10 cellular contexts compared by ENCODE assay signal in genomic region chr1:23908453-23909341, GRCh38. TPM values are rescaled to one million over a fixed set of nuclear protein-coding genes. Genes with fewer than 3 reads are reported as not detected.
DNase-seq lines count a peak whose midpoint lies in the region; ATAC-seq and TF ChIP-seq lines count a peak whose summit lies in the region.
"Had no signal": no experiment of that assay in that cellular context is flagged by ENCODE, and none has a peak within 500 bp of the region (broad histone marks: within the 10 kb centered on the region; RNA-seq: fewer than 3 reads in every experiment).

No MANE protein-coding gene starts in this region.

- peaks cover 69% of the 10 kb centered on the region for H3K4me1 ChIP-seq in Loucy (ENCODE audit: insufficient read depth, low read length, poor library complexity, severe bottlenecking)

- no peaks in the 10 kb centered on the region for H4K20me1 ChIP-seq in Loucy (ENCODE audit: insufficient read depth, low read length, poor library complexity, severe bottlenecking)

- H3K9me3 Mint-ChIP-seq in activated T-helper 2 cell treated with anti-CD3 and anti-CD28 coated beads, Interferon-gamma antibody, Interleukin-2, Interleukin-4, amounts not matched to agents 10 μg/mL and 5 μg/mL and 100 μg/mL, durations not matched to agents 14 hours and 24 hours and 36 hours: no peaks in the 10 kb centered on the region
- H3K9me3 Mint-ChIP-seq in stimulated activated naive CD8-positive, alpha-beta T cell treated with anti-CD3 and anti-CD28 coated beads, Interleukin-15, amount 100 ng/mL, for 72 hours: no peaks in the 10 kb centered on the region

- peak; percentile 22 for ATAC-seq in stimulated activated naive CD8-positive, alpha-beta T cell treated with anti-CD3 and anti-CD28 coated beads, Interleukin-15, amount 100 ng/mL, for 72 hours
- no peak for ATAC-seq in HG03095 (IDR thresholded peaks at IDR 0.05; ENCODE audit: unreplicated experiment)
- no peak for ATAC-seq in HG03045 (IDR thresholded peaks at IDR 0.05; ENCODE audit: unreplicated experiment)

- peak overlapping the region; percentile 40 for H3K27ac Mint-ChIP-seq in activated T-helper 2 cell treated with anti-CD3 and anti-CD28 coated beads, Interferon-gamma antibody, Interleukin-2, Interleukin-4, amounts not matched to agents 10 μg/mL and 5 μg/mL and 100 μg/mL, durations not matched to agents 14 hours and 24 hours and 36 hours
- peak overlapping the region; percentile 91 to 95 for H3K27ac Mint-ChIP-seq in stimulated activated naive CD8-positive, alpha-beta T cell treated with anti-CD3 and anti-CD28 coated beads, Interleukin-15, amount 100 ng/mL, for 72 hours

- no peak overlapping the region for H3K4me3 Mint-ChIP-seq in activated T-helper 2 cell treated with anti-CD3 and anti-CD28 coated beads, Interferon-gamma antibody, Interleukin-2, Interleukin-4, amounts not matched to agents 10 μg/mL and 5 μg/mL and 100 μg/mL, durations not matched to agents 14 hours and 24 hours and 36 hours (ENCODE audit: low read depth)
- peak overlapping the region; percentile 35 to 79 for H3K4me3 Mint-ChIP-seq in stimulated activated naive CD8-positive, alpha-beta T cell treated with anti-CD3 and anti-CD28 coated beads, Interleukin-15, amount 100 ng/mL, for 72 hours

- peak overlapping the region; percentile 68 for H3K9ac ChIP-seq in Loucy (ENCODE audit: low read depth, low read length, poor library complexity, severe bottlenecking)

- no peaks in the 10 kb centered on the region for H3F3A ChIP-seq in Loucy (ENCODE audit: low read depth)

- H3K27me3 Mint-ChIP-seq in activated T-helper 2 cell treated with anti-CD3 and anti-CD28 coated beads, Interferon-gamma antibody, Interleukin-2, Interleukin-4, amounts not matched to agents 10 μg/mL and 5 μg/mL and 100 μg/mL, durations not matched to agents 14 hours and 24 hours and 36 hours (ENCODE audit: low read depth): peaks cover 5% of the 10 kb centered on the region
- peaks cover 15% of the 10 kb centered on the region for H3K27me3 Mint-ChIP-seq in stimulated activated naive CD8-positive, alpha-beta T cell treated with anti-CD3 and anti-CD28 coated beads, Interleukin-15, amount 100 ng/mL, for 72 hours

- intact Hi-C loops in activated T-helper 2 cell treated with anti-CD3 and anti-CD28 coated beads, Interferon-gamma antibody, Interleukin-2, Interleukin-4, amounts not matched to agents 10 μg/mL and 5 μg/mL and 100 μg/mL, durations not matched to agents 14 hours and 24 hours and 36 hours (cut with micrococcal nuclease): no loop called here

- H3K9me3 ChIP-seq in Loucy (ENCODE audit: insufficient read depth, low read depth, low read length): no peaks in the 10 kb centered on the region

- no peaks in the 10 kb centered on the region for H3K36me3 ChIP-seq in Loucy (ENCODE audit: insufficient read depth, low read length)

- H3K79me2 ChIP-seq in Loucy (ENCODE audit: insufficient read depth, low read length): peaks cover 56% of the 10 kb centered on the region

- H3K9me2 ChIP-seq in Loucy (replicated peaks; ENCODE audit: low read depth, low read length): no peaks in the 10 kb centered on the region

- H2AFZ ChIP-seq in Loucy (ENCODE audit: low read length): peak overlapping the region; percentile 55

- peak overlapping the region; percentile 80 for H3K4me2 ChIP-seq in Loucy (ENCODE audit: low read depth, low read length, poor library complexity, severe bottlenecking)

- peak overlapping the region; percentile 70 for H3K4me3 ChIP-seq in Loucy (ENCODE audit: low read length, poor library complexity, severe bottlenecking)

- H3K36me3 Mint-ChIP-seq in activated T-helper 2 cell treated with anti-CD3 and anti-CD28 coated beads, Interferon-gamma antibody, Interleukin-2, Interleukin-4, amounts not matched to agents 10 μg/mL and 5 μg/mL and 100 μg/mL, durations not matched to agents 14 hours and 24 hours and 36 hours (ENCODE audit: low read depth): no peaks in the 10 kb centered on the region

- TF ChIP-seq CTCF in Loucy (conservative IDR thresholded peaks at IDR 0.05; ENCODE audit: low read length): no peak

- H3K27me3 ChIP-seq in Loucy (ENCODE audit: insufficient read depth, low read length, poor library complexity, severe bottlenecking): no peaks in the 10 kb centered on the region

- H3K4me1 Mint-ChIP-seq in activated T-helper 2 cell treated with anti-CD3 and anti-CD28 coated beads, Interferon-gamma antibody, Interleukin-2, Interleukin-4, amounts not matched to agents 10 μg/mL and 5 μg/mL and 100 μg/mL, durations not matched to agents 14 hours and 24 hours and 36 hours (ENCODE audit: low read depth): peaks cover 50% of the 10 kb centered on the region
- peaks cover 82% of the 10 kb centered on the region for H3K4me1 Mint-ChIP-seq in stimulated activated naive CD8-positive, alpha-beta T cell treated with anti-CD3 and anti-CD28 coated beads, Interleukin-15, amount 100 ng/mL, for 72 hours

- DNase-seq in activated gamma-delta T cell treated with Interleukin-2 at 50 U/mL for 16 hours (peak; percentile 54), activated gamma-delta T cell (lab: John Stamatoyannopoulos, UW) (no peak), NCI-H1048 (lab: John Stamatoyannopoulos, UW) (no peak)
- DNase-seq in activated T-helper 2 cell treated with anti-CD3 and anti-CD28 coated beads, Interferon-gamma antibody, Interleukin-2, Interleukin-4, amounts not matched to agents 10 μg/mL and 5 μg/mL and 100 μg/mL, durations not matched to agents 14 hours and 24 hours and 36 hours (ENCODE audit: low spot score): peak; percentile 20
- peak; percentile 47 to 69 for DNase-seq in stimulated activated naive CD8-positive, alpha-beta T cell treated with anti-CD3 and anti-CD28 coated beads, Interleukin-15, amount 100 ng/mL, for 72 hours
- DNase-seq: H7, NCI-H2081 treated with DMSO at 0.1 percent for 48 hours had no signal

RNA-seq across cellular contexts. Expression of gene CNR2, which starts 4.5 kb away (rescaled TPM):
- 0.05 and 0.07 TPM in 2 replicates for total RNA-seq in activated T-helper 2 cell treated with anti-CD3 and anti-CD28 coated beads, Interferon-gamma antibody, Interleukin-2, Interleukin-4, amounts not matched to agents 10 μg/mL and 5 μg/mL and 100 μg/mL, durations not matched to agents 14 hours and 24 hours and 36 hours
- total RNA-seq: H7 had no signal

RNA-seq across cellular contexts. Expression of gene FUCA1, which starts 40.6 kb away (rescaled TPM):
- 3.3 and 4.0 TPM in 2 replicates for total RNA-seq in activated T-helper 2 cell treated with anti-CD3 and anti-CD28 coated beads, Interferon-gamma antibody, Interleukin-2, Interleukin-4, amounts not matched to agents 10 μg/mL and 5 μg/mL and 100 μg/mL, durations not matched to agents 14 hours and 24 hours and 36 hours

RNA-seq across cellular contexts. Expression of gene PNRC2, which starts 50.9 kb away (rescaled TPM):
- 111 and 137 TPM in 2 replicates for total RNA-seq in activated T-helper 2 cell treated with anti-CD3 and anti-CD28 coated beads, Interferon-gamma antibody, Interleukin-2, Interleukin-4, amounts not matched to agents 10 μg/mL and 5 μg/mL and 100 μg/mL, durations not matched to agents 14 hours and 24 hours and 36 hours

Comparison
In these comparisons a context has a peak if more than half of its experiments do, and no peak if none do; other contexts are left out.
1. DNase-seq: peak in activated gamma-delta T cell treated with Interleukin-2 at 50 U/mL for 16 hours (single experiment), activated T-helper 2 cell treated with anti-CD3 and anti-CD28 coated beads, Interferon-gamma antibody, Interleukin-2, Interleukin-4, amounts not matched to agents 10 μg/mL and 5 μg/mL and 100 μg/mL, durations not matched to agents 14 hours and 24 hours and 36 hours (single experiment) and stimulated activated naive CD8-positive, alpha-beta T cell treated with anti-CD3 and anti-CD28 coated beads, Interleukin-15, amount 100 ng/mL, for 72 hours (2 of 2); none in activated gamma-delta T cell (single experiment) and NCI-H1048 (single experiment).